ENCODE assay signal across 1 cellular context in genomic region chr20:37899105-37900045, GRCh38.
TF ChIP-seq lines count a peak whose summit lies in the region.

No MANE protein-coding gene starts in this region.

TF ChIP-seq in SK-N-SH, 30 proteins besides CTCF, POLR2A, EP300 and RAD21 (continued from another document):
- no peak for TF ChIP-seq ZBTB33 (IDR thresholded peaks at IDR 0.05; ENCODE audit: borderline replicate concordance, low read depth)
- TF ChIP-seq REST (IDR thresholded peaks at IDR 0.05; ENCODE audit: low read depth, low read length): no peak
- no peak for TF ChIP-seq EZH2phosphoT487 (IDR thresholded peaks at IDR 0.05; ENCODE audit: borderline replicate concordance, low read depth)
- TF ChIP-seq RCOR1 (IDR thresholded peaks at IDR 0.05; ENCODE audit: low read length): no peak
- no peak for TF ChIP-seq YY1 (IDR thresholded peaks at IDR 0.05; ENCODE audit: low read depth)
- TF ChIP-seq MAX (IDR thresholded peaks at IDR 0.05; ENCODE audit: low read depth): no peak
- TF ChIP-seq SIN3A (IDR thresholded peaks at IDR 0.05; ENCODE audit: borderline replicate concordance, low read depth, low read length): no peak
- TF ChIP-seq GATA2 (CRISPR knock-in tag; IDR thresholded peaks at IDR 0.05): no peak
